ENCODE assay signal across 32 cellular contexts in genomic region chr10:62196528-62196927, GRCh38.
"Had no signal": no experiment of that assay in that cellular context is flagged by ENCODE, and none has a peak within 500 bp of the region (broad histone marks: within the 10 kb centered on the region; RNA-seq: fewer than 3 reads in every experiment).

No MANE protein-coding gene starts in this region.

- H3K27me3 Mint-ChIP-seq: activated naive CD4-positive, alpha-beta T cell treated with anti-CD3 and anti-CD28 coated beads, Interleukin-2, amount 10 ng/mL, durations not matched to agents 7 days and 5 days; activated naive CD8-positive, alpha-beta T cell treated with anti-CD3 and anti-CD28 coated beads, Interleukin-2, amount 50 U/mL, for 24 hours; naive thymus-derived CD4-positive, alpha-beta T cell; stimulated activated naive B cell treated with anti-CD40 and anti-IgM and Interleukin-4, amounts not matched to agents 10 μg/mL and 1 μg/mL and 100 μg/mL, for 72 hours had no signal

- H3K4me1 ChIP-seq: colonic mucosa, gastroesophageal sphincter, pancreas, psoas muscle, right atrium auricular region, stomach, suprapubic skin, tibial artery, upper lobe of right lung had no signal

- H3K27ac ChIP-seq: colonic mucosa, dorsolateral prefrontal cortex, gastroesophageal sphincter, pancreas, psoas muscle, right atrium auricular region, stomach, suprapubic skin, tibial artery, upper lobe of right lung, VCaP had no signal

- H3K27me3 ChIP-seq: colonic mucosa, dorsolateral prefrontal cortex, gastroesophageal sphincter, pancreas, right atrium auricular region, stomach, suprapubic skin, tibial artery, upper lobe of right lung had no signal

- DNase-seq: activated CD4-positive, alpha-beta T cell treated with anti-CD3 and anti-CD28 coated beads for 4 hours; activated CD4-positive, alpha-beta T cell treated with anti-CD3 and anti-CD28 coated beads, Interleukin-2, amount 50 U/mL, for 4 hours; activated effector memory CD4-positive, alpha-beta T cell treated with Interleukin-2 at 50 U/mL for 16 hours; activated naive CD4-positive, alpha-beta T cell treated with anti-CD3 and anti-CD28 coated beads, Interleukin-2, amount 10 ng/mL, durations not matched to agents 7 days and 5 days; activated naive CD8-positive, alpha-beta T cell treated with anti-CD3 and anti-CD28 coated beads, Interleukin-2, amount 50 U/mL, for 24 hours; activated T-cell treated with anti-CD3 and anti-CD28 coated beads for 4 hours; colonic mucosa; dorsolateral prefrontal cortex; effector memory CD4-positive, alpha-beta T cell; head of caudate nucleus; hypothalamus; immature natural killer cell; kidney; left colon; mammary epithelial cell; naive thymus-derived CD4-positive, alpha-beta T cell; nucleus accumbens; pancreas; psoas muscle; stimulated activated CD4-positive, alpha-beta T cell treated with anti-CD3 and anti-CD28 coated beads, Interleukin-15, amount 100 ng/mL, for 24 hours; stimulated activated CD4-positive, alpha-beta T cell treated with anti-CD3 and anti-CD28 coated beads, Interleukin-2, amount 100 ng/mL, for 24 hours; stimulated activated naive B cell treated with anti-CD40 and anti-IgM and Interleukin-4, amounts not matched to agents 10 μg/mL and 1 μg/mL and 100 μg/mL, for 72 hours; stomach; tibial artery; upper lobe of right lung had no signal

- H3K4me1 Mint-ChIP-seq: immature natural killer cell had no signal

- H3K36me3 Mint-ChIP-seq: immature natural killer cell; stimulated activated naive B cell treated with anti-CD40 and anti-IgM and Interleukin-4, amounts not matched to agents 10 μg/mL and 1 μg/mL and 100 μg/mL, for 72 hours had no signal

- H3K4me3 Mint-ChIP-seq: activated naive CD4-positive, alpha-beta T cell treated with anti-CD3 and anti-CD28 coated beads, Interleukin-2, amount 10 ng/mL, durations not matched to agents 7 days and 5 days; activated naive CD8-positive, alpha-beta T cell treated with anti-CD3 and anti-CD28 coated beads, Interleukin-2, amount 50 U/mL, for 24 hours; immature natural killer cell; mesothelial cell of epicardium; naive thymus-derived CD4-positive, alpha-beta T cell; stimulated activated naive B cell treated with anti-CD40 and anti-IgM and Interleukin-4, amounts not matched to agents 10 μg/mL and 1 μg/mL and 100 μg/mL, for 72 hours had no signal

- H3K4me3 ChIP-seq: colonic mucosa, dorsolateral prefrontal cortex, gastroesophageal sphincter, pancreas, psoas muscle, right atrium auricular region, stomach, suprapubic skin, tibial artery, upper lobe of right lung had no signal

- H3K9me3 Mint-ChIP-seq: activated naive CD4-positive, alpha-beta T cell treated with anti-CD3 and anti-CD28 coated beads, Interleukin-2, amount 10 ng/mL, durations not matched to agents 7 days and 5 days; activated naive CD8-positive, alpha-beta T cell treated with anti-CD3 and anti-CD28 coated beads, Interleukin-2, amount 50 U/mL, for 24 hours; immature natural killer cell; mesothelial cell of epicardium had no signal

- H3K36me3 ChIP-seq: colonic mucosa, gastroesophageal sphincter, pancreas, right atrium auricular region, stomach, suprapubic skin, tibial artery, upper lobe of right lung had no signal

- H3K9me3 ChIP-seq: colonic mucosa, gastroesophageal sphincter, pancreas, psoas muscle, right atrium auricular region, stomach, suprapubic skin, tibial artery, upper lobe of right lung had no signal

- H3K27ac Mint-ChIP-seq: activated naive CD4-positive, alpha-beta T cell treated with anti-CD3 and anti-CD28 coated beads, Interleukin-2, amount 10 ng/mL, durations not matched to agents 7 days and 5 days; activated naive CD8-positive, alpha-beta T cell treated with anti-CD3 and anti-CD28 coated beads, Interleukin-2, amount 50 U/mL, for 24 hours; immature natural killer cell; mesothelial cell of epicardium; stimulated activated naive B cell treated with anti-CD40 and anti-IgM and Interleukin-4, amounts not matched to agents 10 μg/mL and 1 μg/mL and 100 μg/mL, for 72 hours had no signal

- FAIRE-seq: bronchial epithelial cell, pancreas, TTC549 had no signal
